In the genomic region with DNA sequence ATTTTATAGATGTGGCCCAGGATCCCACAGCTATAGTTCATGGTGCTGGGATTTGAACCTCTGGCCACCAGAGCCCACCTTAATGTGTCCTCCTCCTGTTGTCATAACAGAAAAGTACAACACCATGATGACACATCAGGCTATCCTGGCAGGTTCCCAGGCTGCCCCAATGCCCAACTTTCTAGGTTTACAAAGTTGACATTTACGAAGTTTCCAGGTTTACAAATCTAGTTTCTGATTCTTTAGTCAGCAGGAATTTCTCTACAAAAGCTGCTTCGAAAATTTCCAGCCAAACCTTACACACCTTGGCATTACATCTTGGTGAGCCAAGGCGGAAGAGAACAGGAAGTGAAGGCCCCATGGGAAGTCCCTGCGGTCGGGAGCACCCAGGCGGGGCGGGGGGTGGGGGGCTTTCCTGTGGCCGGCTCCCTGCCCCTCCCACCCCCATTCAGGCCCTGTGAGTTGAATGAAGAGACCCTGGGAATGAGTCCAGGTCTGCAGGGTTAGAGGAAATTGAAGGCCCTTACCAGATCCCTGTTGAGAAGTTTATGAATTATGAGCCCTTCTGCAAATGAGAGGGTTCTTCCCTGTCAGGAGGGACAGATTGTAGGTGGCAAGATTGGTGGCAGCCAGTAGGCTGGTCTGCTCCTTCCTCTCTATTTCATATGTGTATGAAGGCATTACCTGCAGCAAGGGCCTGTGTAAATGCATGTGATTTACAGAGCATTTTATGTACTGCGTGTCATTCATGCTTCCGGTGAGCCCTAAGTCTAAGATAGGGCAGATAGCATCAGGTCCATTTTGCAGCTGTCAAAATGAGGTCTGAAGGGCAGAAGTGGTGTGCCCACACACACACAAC, we compare ENCODE assay signal across 14 cellular contexts. TPM values are rescaled to one million over a fixed set of nuclear protein-coding genes. Genes with fewer than 3 reads are reported as not detected.
A peak's percentile ranks its signal among the peaks of the same experiment; 100 is the strongest.
DNase-seq lines count a peak whose midpoint lies in the region; ATAC-seq, FAIRE-seq and TF ChIP-seq lines count a peak whose summit lies in the region.
"Had no signal": no experiment of that assay in that cellular context is flagged by ENCODE, and none has a peak within 500 bp of the region (broad histone marks: within the 10 kb centered on the region; RNA-seq: fewer than 3 reads in every experiment).

No MANE protein-coding gene starts in this region.

- no peak overlapping the region for H3K4me3 Mint-ChIP-seq in activated CD4-positive, alpha-beta memory T cell treated with anti-CD3 and anti-CD28 coated beads, Interleukin-2, amount 10 ng/mL, durations not matched to agents 7 days and 5 days
- H3K4me3 Mint-ChIP-seq in naive thymus-derived CD8-positive, alpha-beta T cell: peak overlapping the region in 3 of 10 donors; percentile 48 to 60 (median 60)

- no peak for TF ChIP-seq CTCF in D721Med (IDR thresholded peaks at IDR 0.05; ENCODE audit: insufficient read depth, missing control alignments)

- POLR2A ChIA-PET in activated CD4-positive, alpha-beta memory T cell treated with anti-CD3 and anti-CD28 coated beads, Interleukin-2, amount 10 ng/mL, durations not matched to agents 7 days and 5 days (lab: Charles Lee): no interaction called here
- POLR2A ChIA-PET in naive thymus-derived CD8-positive, alpha-beta T cell (lab: Charles Lee): no interaction called here

- no peaks in the 10 kb centered on the region for H3K27me3 Mint-ChIP-seq in activated CD4-positive, alpha-beta memory T cell treated with anti-CD3 and anti-CD28 coated beads, Interleukin-2, amount 10 ng/mL, durations not matched to agents 7 days and 5 days
- peaks cover 0 to 2% (median 0%) of the 10 kb centered on the region in 5 donors for H3K27me3 Mint-ChIP-seq in naive thymus-derived CD8-positive, alpha-beta T cell

- CTCF ChIA-PET in activated CD4-positive, alpha-beta memory T cell treated with anti-CD3 and anti-CD28 coated beads, Interleukin-2, amount 10 ng/mL, durations not matched to agents 7 days and 5 days (lab: Charles Lee): interaction anchor here (1.1 kb wide), 1 partner anchor 22 kb away, joined by 4 read pairs; no protein-coding TSS in a partner anchor

- H3K9me3 Mint-ChIP-seq in activated CD4-positive, alpha-beta memory T cell treated with anti-CD3 and anti-CD28 coated beads, Interleukin-2, amount 10 ng/mL, durations not matched to agents 7 days and 5 days: no peaks in the 10 kb centered on the region
- no peaks in the 10 kb centered on the region for H3K9me3 Mint-ChIP-seq in naive thymus-derived CD8-positive, alpha-beta T cell

- H3K4me1 Mint-ChIP-seq in activated CD4-positive, alpha-beta memory T cell treated with anti-CD3 and anti-CD28 coated beads, Interleukin-2, amount 10 ng/mL, durations not matched to agents 7 days and 5 days: peaks cover 23% of the 10 kb centered on the region
- H3K4me1 Mint-ChIP-seq in naive thymus-derived CD8-positive, alpha-beta T cell: peaks cover 2 to 12% (median 8%) of the 10 kb centered on the region in 4 donors

- peak overlapping the region; percentile 64 for H3K27ac Mint-ChIP-seq in activated CD4-positive, alpha-beta memory T cell treated with anti-CD3 and anti-CD28 coated beads, Interleukin-2, amount 10 ng/mL, durations not matched to agents 7 days and 5 days
- H3K27ac Mint-ChIP-seq in naive thymus-derived CD8-positive, alpha-beta T cell: no peak overlapping the region

- ATAC-seq in GM18505 (IDR thresholded peaks at IDR 0.05; ENCODE audit: unreplicated experiment) (peak; percentile 73), HG02852 (IDR thresholded peaks at IDR 0.05; ENCODE audit: unreplicated experiment) (peak; percentile 62)
- peak; percentile 30 to 42 for ATAC-seq in naive thymus-derived CD8-positive, alpha-beta T cell
- ATAC-seq: K562 had no signal

- no peak for TF ChIP-seq POLR2A in GM18505 (IDR thresholded peaks at IDR 0.05; ENCODE audit: borderline replicate concordance, extremely low read depth, insufficient read depth, insufficient read length)

- H3K36me3 Mint-ChIP-seq in activated CD4-positive, alpha-beta memory T cell treated with anti-CD3 and anti-CD28 coated beads, Interleukin-2, amount 10 ng/mL, durations not matched to agents 7 days and 5 days (ENCODE audit: low read depth): no peaks in the 10 kb centered on the region
- no peaks in the 10 kb centered on the region for H3K36me3 Mint-ChIP-seq in naive thymus-derived CD8-positive, alpha-beta T cell

- DNase-seq in activated CD4-positive, alpha-beta memory T cell treated with anti-CD3 and anti-CD28 coated beads, Interleukin-2, amount 10 ng/mL, durations not matched to agents 7 days and 5 days: no peak
- DNase-seq in naive thymus-derived CD8-positive, alpha-beta T cell: peak in 1 of 10 donors; percentile 6
- DNase-seq in D721Med (ENCODE audit: insufficient read length, low spot score) (no peak), mucosa of gallbladder (ENCODE audit: low spot score) (no peak), HCEC 1CT (no peak), NCI-H2227 treated with DMSO at 0.1 percent for 48 hours (lab: John Stamatoyannopoulos, UW) (no peak)
- DNase-seq: effector CD4-positive, alpha-beta T cell; H7; kidney glomerular epithelial cell; OCI-M1; sigmoid colon had no signal

- FAIRE-seq in D721Med (lab: Jason Lieb, UNC): no peak
- FAIRE-seq: K562 had no signal

RNA-seq across cellular contexts. Expression of gene IL1RN, which starts 11.1 kb away (rescaled TPM):
- 1 to 10 TPM; 2.6 to 3.3 TPM for total RNA-seq in activated CD4-positive, alpha-beta memory T cell treated with anti-CD3 and anti-CD28 coated beads, Interleukin-2, amount 10 ng/mL, durations not matched to agents 7 days and 5 days
- 1 to 10 TPM in 1 of 2 experiments, not detected in 1; 1.2 TPM for total RNA-seq in naive thymus-derived CD8-positive, alpha-beta T cell
- not detected for polyA plus RNA-seq in naive thymus-derived CD8-positive, alpha-beta T cell
- total RNA-seq in mucosa of gallbladder: 32.4 TPM
- total RNA-seq: H7, K562 had no signal

RNA-seq across cellular contexts. Expression of gene IL1F10, which starts 48.6 kb away (rescaled TPM):
- not detected for total RNA-seq in activated CD4-positive, alpha-beta memory T cell treated with anti-CD3 and anti-CD28 coated beads, Interleukin-2, amount 10 ng/mL, durations not matched to agents 7 days and 5 days
- total RNA-seq in naive thymus-derived CD8-positive, alpha-beta T cell: not detected
- not detected for polyA plus RNA-seq in naive thymus-derived CD8-positive, alpha-beta T cell
- not detected for total RNA-seq in mucosa of gallbladder
- total RNA-seq: H7, K562, sigmoid colon had no signal
- polyA plus RNA-seq: K562, sigmoid colon had no signal

RNA-seq across cellular contexts. Expression of gene IL36RN, which starts 57.3 kb away (rescaled TPM):
- total RNA-seq in activated CD4-positive, alpha-beta memory T cell treated with anti-CD3 and anti-CD28 coated beads, Interleukin-2, amount 10 ng/mL, durations not matched to agents 7 days and 5 days: not detected
- not detected for total RNA-seq in naive thymus-derived CD8-positive, alpha-beta T cell
- not detected for polyA plus RNA-seq in naive thymus-derived CD8-positive, alpha-beta T cell
- not detected for total RNA-seq in mucosa of gallbladder
- total RNA-seq: H7, K562, sigmoid colon had no signal
- polyA plus RNA-seq: K562 had no signal

RNA-seq across cellular contexts. Expression of gene PSD4, which starts 57.4 kb away (rescaled TPM):
- 100 to 1,000 TPM; 261 to 272 TPM for total RNA-seq in activated CD4-positive, alpha-beta memory T cell treated with anti-CD3 and anti-CD28 coated beads, Interleukin-2, amount 10 ng/mL, durations not matched to agents 7 days and 5 days
- 100 to 1,000 TPM; 118 to 124 TPM for total RNA-seq in naive thymus-derived CD8-positive, alpha-beta T cell
- 10 to 100 TPM; 22.8 to 44.1 (median 29.9) TPM for polyA plus RNA-seq in naive thymus-derived CD8-positive, alpha-beta T cell
- total RNA-seq in mucosa of gallbladder: 70.3 TPM
